In genomic region chr2:96147593-96148201, GRCh38 we compare ENCODE assay signal across 9 cellular contexts. TPM values are rescaled to one million over a fixed set of nuclear protein-coding genes. Genes with fewer than 3 reads are reported as not detected.
DNase-seq lines count a peak whose midpoint lies in the region; ATAC-seq, FAIRE-seq and TF ChIP-seq lines count a peak whose summit lies in the region.
"Had no signal": no experiment of that assay in that cellular context is flagged by ENCODE, and none has a peak within 500 bp of the region (broad histone marks: within the 10 kb centered on the region; RNA-seq: fewer than 3 reads in every experiment).

No MANE protein-coding gene starts in this region.

- H3K4me3 ChIP-seq in HEK293 (ENCODE audit: low read depth, low read length) (no peak overlapping the region), PC-9 (no peak overlapping the region)

- peak overlapping the region; percentile 88 for H3K4me3 Mint-ChIP-seq in CD4-positive, alpha-beta T cell
- H3K4me3 Mint-ChIP-seq in activated T-helper 1 cell treated with anti-CD3 and anti-CD28 coated beads, Interleukin-12 subunit alpha, Interleukin-12 subunit beta, Interleukin-2, Interleukin-4 antibody, amounts not matched to agents 30 ng/mL and 10 ng/mL and 1 ng/mL, durations not matched to agents 14 hours and 24 hours and 36 hours: peak overlapping the region; percentile 88
- peak overlapping the region; percentile 71 to 97 (median 88) for H3K4me3 Mint-ChIP-seq in naive thymus-derived CD8-positive, alpha-beta T cell

- no peaks in the 10 kb centered on the region for H4K20me1 ChIP-seq in PC-9 (ENCODE audit: insufficient read depth)

- H3K27me3 Mint-ChIP-seq in CD4-positive, alpha-beta T cell: no peaks in the 10 kb centered on the region
- H3K27me3 Mint-ChIP-seq in activated T-helper 1 cell treated with anti-CD3 and anti-CD28 coated beads, Interleukin-12 subunit alpha, Interleukin-12 subunit beta, Interleukin-2, Interleukin-4 antibody, amounts not matched to agents 30 ng/mL and 10 ng/mL and 1 ng/mL, durations not matched to agents 14 hours and 24 hours and 36 hours (ENCODE audit: insufficient read depth): peaks cover 2% of the 10 kb centered on the region
- H3K27me3 Mint-ChIP-seq in naive thymus-derived CD8-positive, alpha-beta T cell: peaks cover 0 to 1% (median 0%) of the 10 kb centered on the region in 5 donors

- no peaks in the 10 kb centered on the region for H3K9me3 Mint-ChIP-seq in CD4-positive, alpha-beta T cell
- no peaks in the 10 kb centered on the region for H3K9me3 Mint-ChIP-seq in activated T-helper 1 cell treated with anti-CD3 and anti-CD28 coated beads, Interleukin-12 subunit alpha, Interleukin-12 subunit beta, Interleukin-2, Interleukin-4 antibody, amounts not matched to agents 30 ng/mL and 10 ng/mL and 1 ng/mL, durations not matched to agents 14 hours and 24 hours and 36 hours
- H3K9me3 Mint-ChIP-seq in naive thymus-derived CD8-positive, alpha-beta T cell: peaks cover 0 to 2% (median 0%) of the 10 kb centered on the region in 9 donors

- H2AFZ ChIP-seq in PC-9: no peak overlapping the region

- POLR2A ChIA-PET in CD4-positive, alpha-beta T cell (lab: Charles Lee): interaction anchor here (1.0 to 13.8 kb wide), 8 partner anchors 9 to 390 kb away, joined by 3 to 199 read pairs (median 20); partner anchors contain the start of genes ARID5A, ASTL and STARD7
- POLR2A ChIA-PET in HEK293 (lab: Yijun Ruan, JAX): no interaction called here
- POLR2A ChIA-PET in naive thymus-derived CD8-positive, alpha-beta T cell (lab: Charles Lee): interaction anchor here (0.6 to 18.2 kb wide), 5 partner anchors 9 to 109 kb away, joined by 3 to 373 read pairs (median 20); partner anchors contain the start of genes ASTL and STARD7
- POLR2A ChIA-PET in PC-9 (lab: Charles Lee; ENCODE audit: unreplicated experiment): no interaction called here

- peak in 1 of 10 experiments; percentile 33 for DNase-seq in CD4-positive, alpha-beta T cell
- DNase-seq in activated T-helper 1 cell treated with anti-CD3 and anti-CD28 coated beads, Interleukin-12 subunit alpha, Interleukin-12 subunit beta, Interleukin-2, Interleukin-4 antibody, amounts not matched to agents 30 ng/mL and 10 ng/mL and 1 ng/mL, durations not matched to agents 14 hours and 24 hours and 36 hours (ENCODE audit: low spot score): no peak
- no peak for DNase-seq in naive thymus-derived CD8-positive, alpha-beta T cell
- DNase-seq in HTR-8/SVneo (ENCODE audit: insufficient read length, low spot score) (no peak), middle frontal gyrus (ENCODE audit: extremely low spot score, low spot score) (no peak), PC-9 (no peak)

- H3K79me2 ChIP-seq in PC-9 (ENCODE audit: low read depth): peaks cover 12% of the 10 kb centered on the region; the same call in 1 of the 2 replicates

- peaks cover 18% of the 10 kb centered on the region; the same call in 1 of the 2 replicates for H3F3A ChIP-seq in PC-9 (ENCODE audit: insufficient read depth, low read depth)

- FAIRE-seq in HTR-8/SVneo (lab: Jason Lieb, UNC): no peak

- H3K4me1 ChIP-seq in HEK293 (ENCODE audit: control insufficient read depth, insufficient read depth, low read length) (peaks cover 9% of the 10 kb centered on the region; the same call in 1 of the 2 replicates), PC-9 (replicated peaks; ENCODE audit: insufficient read depth) (peaks cover 13% of the 10 kb centered on the region)

- H3K36me3 ChIP-seq in HEK293 (ENCODE audit: control insufficient read depth in 2 of 2, insufficient read depth in 1 of 2, low read length in 2 of 2): no peaks in the 10 kb centered on the region
- no peaks in the 10 kb centered on the region; the same call in 1 of the 2 replicates for H3K36me3 ChIP-seq in PC-9 (ENCODE audit: low read depth)

- CTCF ChIA-PET in CD4-positive, alpha-beta T cell (lab: Charles Lee): interaction anchor here (1.1 to 15.2 kb wide), 6 partner anchors 9 to 407 kb away, joined by 3 to 229 read pairs (median 8); partner anchors contain the start of genes ADRA2B and ASTL
- CTCF ChIA-PET in HEK293 (lab: Yijun Ruan, JAX): interaction anchor here (0.6 to 2.9 kb wide), 8 partner anchors 10 to 119 kb away, joined by 3 to 17 read pairs (median 4); no protein-coding TSS in a partner anchor
- CTCF ChIA-PET in PC-9 (lab: Charles Lee): interaction anchor here (0.6 kb wide), 1 partner anchor 282 kb away, joined by 17 read pairs; no protein-coding TSS in a partner anchor

- no peaks in the 10 kb centered on the region for H3K9me2 ChIP-seq in PC-9 (ENCODE audit: insufficient read depth)

- peak overlapping the region; percentile 99 for H3K27ac ChIP-seq in CD4-positive, alpha-beta T cell (ENCODE audit: low read depth, low read length)
- no peak overlapping the region for H3K27ac ChIP-seq in HEK293 (ENCODE audit: extremely low read depth, low read depth, low read length)
- no peak overlapping the region for H3K27ac ChIP-seq in PC-9

- H3K4me2 ChIP-seq in PC-9: no peak overlapping the region

- TF ChIP-seq CTCF in CD4-positive, alpha-beta T cell (IDR thresholded peaks at IDR 0.05): no peak
- TF ChIP-seq CTCF in HEK293 (tag by site-specific recombination; IDR thresholded peaks at IDR 0.05) (0 out of 2 replicates have a peak, but pooled peaks have one; percentile 21), PC-9 (conservative IDR thresholded peaks at IDR 0.05) (no peak)

- intact Hi-C loops in CD4-positive, alpha-beta T cell (cut with DNase I, micrococcal nuclease): loop anchor here (1.0 to 5.0 kb wide), 3 partner anchors 17 to 390 kb away; partner anchors contain the start of genes ARID5A (in 2 of the 2) and STARD7 (in 1 of the 2)
- intact Hi-C loops in activated T-helper 1 cell treated with anti-CD3 and anti-CD28 coated beads, Interleukin-12 subunit alpha, Interleukin-12 subunit beta, Interleukin-2, Interleukin-4 antibody, amounts not matched to agents 30 ng/mL and 10 ng/mL and 1 ng/mL, durations not matched to agents 14 hours and 24 hours and 36 hours (cut with micrococcal nuclease): loop anchor here (1.0 to 10.0 kb wide), 4 partner anchors 10 to 1517 kb away; partner anchors contain the start of genes ACTR1B and C2orf92
- intact Hi-C loops in PC-9 (cut with micrococcal nuclease; ENCODE audit: unreplicated experiment): no loop called here

- no TSS peak for BruUV-seq in PC-9 (replicated peaks; lab: Mats Ljungman, UMichigan)

- H3K4me1 Mint-ChIP-seq in CD4-positive, alpha-beta T cell (ENCODE audit: low read depth): peaks cover 88% of the 10 kb centered on the region
- H3K4me1 Mint-ChIP-seq in activated T-helper 1 cell treated with anti-CD3 and anti-CD28 coated beads, Interleukin-12 subunit alpha, Interleukin-12 subunit beta, Interleukin-2, Interleukin-4 antibody, amounts not matched to agents 30 ng/mL and 10 ng/mL and 1 ng/mL, durations not matched to agents 14 hours and 24 hours and 36 hours (ENCODE audit: low read depth): peaks cover 66% of the 10 kb centered on the region
- peaks cover 38 to 87% (median 80%) of the 10 kb centered on the region in 4 donors for H3K4me1 Mint-ChIP-seq in naive thymus-derived CD8-positive, alpha-beta T cell

- H3K27ac Mint-ChIP-seq in CD4-positive, alpha-beta T cell: peak overlapping the region; percentile 98
- H3K27ac Mint-ChIP-seq in activated T-helper 1 cell treated with anti-CD3 and anti-CD28 coated beads, Interleukin-12 subunit alpha, Interleukin-12 subunit beta, Interleukin-2, Interleukin-4 antibody, amounts not matched to agents 30 ng/mL and 10 ng/mL and 1 ng/mL, durations not matched to agents 14 hours and 24 hours and 36 hours: peak overlapping the region; percentile 99
- peak overlapping the region; percentile 97 to 100 (median 100) for H3K27ac Mint-ChIP-seq in naive thymus-derived CD8-positive, alpha-beta T cell

- ATAC-seq in CD4-positive, alpha-beta T cell (ENCODE audit: poor library complexity): no peak
- ATAC-seq in naive thymus-derived CD8-positive, alpha-beta T cell: no peak
- no peak for ATAC-seq in GM18858 (IDR thresholded peaks at IDR 0.05; ENCODE audit: unreplicated experiment)

- H3K36me3 Mint-ChIP-seq in CD4-positive, alpha-beta T cell (ENCODE audit: low read depth): peaks cover 37% of the 10 kb centered on the region
- H3K36me3 Mint-ChIP-seq in activated T-helper 1 cell treated with anti-CD3 and anti-CD28 coated beads, Interleukin-12 subunit alpha, Interleukin-12 subunit beta, Interleukin-2, Interleukin-4 antibody, amounts not matched to agents 30 ng/mL and 10 ng/mL and 1 ng/mL, durations not matched to agents 14 hours and 24 hours and 36 hours (ENCODE audit: low read depth): peaks cover 20% of the 10 kb centered on the region
- H3K36me3 Mint-ChIP-seq in naive thymus-derived CD8-positive, alpha-beta T cell: peaks cover 0 to 15% (median 7%) of the 10 kb centered on the region in 3 donors

- H3K9me3 ChIP-seq in CD4-positive, alpha-beta T cell (ENCODE audit: control insufficient read depth, low read length): no peaks in the 10 kb centered on the region
- H3K9me3 ChIP-seq in HEK293 (ENCODE audit: control insufficient read depth, insufficient read depth, low read depth, low read length) (no peaks in the 10 kb centered on the region), PC-9 (ENCODE audit: insufficient read depth, low read depth) (no peaks in the 10 kb centered on the region)

- H3K27me3 ChIP-seq in CD4-positive, alpha-beta T cell (ENCODE audit: control insufficient read depth, insufficient read depth, low read length): no peaks in the 10 kb centered on the region
- no peaks in the 10 kb centered on the region for H3K27me3 ChIP-seq in PC-9 (ENCODE audit: insufficient read depth, low read depth)

TF ChIP-seq in HEK293, 187 proteins besides CTCF, POLR2A, EP300 and RAD21 (continues in another document):
- TF ChIP-seq ZNF211 (tag by site-specific recombination; IDR thresholded peaks at IDR 0.05; ENCODE audit: low read depth) (no peak), YY2 (tag by site-specific recombination; IDR thresholded peaks at IDR 0.05) (no peak)

RNA-seq across cellular contexts. Expression of gene DUSP2, which starts 2.5 kb away (rescaled TPM):
- 100 to 1,000 TPM; 728 to 730 TPM for total RNA-seq in CD4-positive, alpha-beta T cell
- 494 and 500 TPM in 2 replicates for total RNA-seq in activated T-helper 1 cell treated with anti-CD3 and anti-CD28 coated beads, Interleukin-12 subunit alpha, Interleukin-12 subunit beta, Interleukin-2, Interleukin-4 antibody, amounts not matched to agents 30 ng/mL and 10 ng/mL and 1 ng/mL, durations not matched to agents 14 hours and 24 hours and 36 hours
- total RNA-seq in naive thymus-derived CD8-positive, alpha-beta T cell: 10 to 100 TPM; 31.5 to 36.5 TPM
- polyA plus RNA-seq in naive thymus-derived CD8-positive, alpha-beta T cell: 100 to 1,000 TPM in 1 of 3 donors, 10 to 100 TPM in 2; 24.3 to 459 (median 60.7) TPM
- 4.0 and 5.2 TPM in 2 replicates for total RNA-seq in PC-9 (2021)

RNA-seq across cellular contexts. Expression of gene ASTL, which starts 9.4 kb away (rescaled TPM):
- 1 to 10 TPM; 5.0 to 6.5 TPM for total RNA-seq in CD4-positive, alpha-beta T cell
- total RNA-seq in activated T-helper 1 cell treated with anti-CD3 and anti-CD28 coated beads, Interleukin-12 subunit alpha, Interleukin-12 subunit beta, Interleukin-2, Interleukin-4 antibody, amounts not matched to agents 30 ng/mL and 10 ng/mL and 1 ng/mL, durations not matched to agents 14 hours and 24 hours and 36 hours: 2.0 and 2.9 TPM in 2 replicates
- total RNA-seq in naive thymus-derived CD8-positive, alpha-beta T cell: 1 to 10 TPM; 5.3 to 6.8 TPM
- under 1 TPM in 2 of 3 donors, not detected in 1; 0.50 to 0.64 TPM for polyA plus RNA-seq in naive thymus-derived CD8-positive, alpha-beta T cell
- not detected in 2 replicates for total RNA-seq in PC-9 (2021)
- total RNA-seq: liver had no signal
- polyA plus RNA-seq: liver had no signal

RNA-seq across cellular contexts. Expression of gene ADRA2B, which starts 31.3 kb away (rescaled TPM):
- under 1 TPM; 0.52 to 0.84 TPM for total RNA-seq in CD4-positive, alpha-beta T cell
- 0.12 and 0.21 TPM in 2 replicates for total RNA-seq in activated T-helper 1 cell treated with anti-CD3 and anti-CD28 coated beads, Interleukin-12 subunit alpha, Interleukin-12 subunit beta, Interleukin-2, Interleukin-4 antibody, amounts not matched to agents 30 ng/mL and 10 ng/mL and 1 ng/mL, durations not matched to agents 14 hours and 24 hours and 36 hours
- total RNA-seq in naive thymus-derived CD8-positive, alpha-beta T cell: under 1 TPM in 1 of 2 experiments, not detected in 1; 0.22 TPM
- polyA plus RNA-seq in naive thymus-derived CD8-positive, alpha-beta T cell: not detected
- 0.26 and 0.55 TPM in 2 replicates for total RNA-seq in PC-9 (2021)

Comparison
In these comparisons a context has a peak if more than half of its experiments do, and no peak if none do; other contexts are left out.
1. RNA of gene DUSP2, which starts 2.5 kb away (total RNA-seq): 728 to 730 TPM in CD4-positive, alpha-beta T cell and 494 to 500 TPM in activated T-helper 1 cell treated with anti-CD3 and anti-CD28 coated beads, Interleukin-12 subunit alpha, Interleukin-12 subunit beta, Interleukin-2, Interleukin-4 antibody, amounts not matched to agents 30 ng/mL and 10 ng/mL and 1 ng/mL, durations not matched to agents 14 hours and 24 hours and 36 hours; 31.5 to 36.5 TPM in naive thymus-derived CD8-positive, alpha-beta T cell and 4.0 to 5.2 TPM in PC-9; every median in the first group is over 10 times any median in the second.
2. POLR2A ChIA-PET loops: an anchor here in CD4-positive, alpha-beta T cell (1.0 to 13.8 kb wide) and naive thymus-derived CD8-positive, alpha-beta T cell (0.6 to 18.2 kb wide); none called in HEK293 and PC-9.
3. Peak in every context shown above with its lines, with median percentiles within 50 percentile points of each other: H3K27ac Mint-ChIP-seq and H3K4me3 Mint-ChIP-seq.